In genomic region chr20:19849341-19850189, GRCh38 we compare ENCODE assay signal across 1 cellular context.
TF ChIP-seq lines count a peak whose summit lies in the region.

No MANE protein-coding gene starts in this region.

TF ChIP-seq in SK-N-SH treated with all-trans-retinoic acid at 6 μM for 48 hours, 23 proteins besides CTCF, POLR2A, EP300 and RAD21 (continued from another document):
- TF ChIP-seq CSRNP3 (CRISPR knock-in tag; IDR thresholded peaks at IDR 0.05): no peak
